In the genomic region with DNA sequence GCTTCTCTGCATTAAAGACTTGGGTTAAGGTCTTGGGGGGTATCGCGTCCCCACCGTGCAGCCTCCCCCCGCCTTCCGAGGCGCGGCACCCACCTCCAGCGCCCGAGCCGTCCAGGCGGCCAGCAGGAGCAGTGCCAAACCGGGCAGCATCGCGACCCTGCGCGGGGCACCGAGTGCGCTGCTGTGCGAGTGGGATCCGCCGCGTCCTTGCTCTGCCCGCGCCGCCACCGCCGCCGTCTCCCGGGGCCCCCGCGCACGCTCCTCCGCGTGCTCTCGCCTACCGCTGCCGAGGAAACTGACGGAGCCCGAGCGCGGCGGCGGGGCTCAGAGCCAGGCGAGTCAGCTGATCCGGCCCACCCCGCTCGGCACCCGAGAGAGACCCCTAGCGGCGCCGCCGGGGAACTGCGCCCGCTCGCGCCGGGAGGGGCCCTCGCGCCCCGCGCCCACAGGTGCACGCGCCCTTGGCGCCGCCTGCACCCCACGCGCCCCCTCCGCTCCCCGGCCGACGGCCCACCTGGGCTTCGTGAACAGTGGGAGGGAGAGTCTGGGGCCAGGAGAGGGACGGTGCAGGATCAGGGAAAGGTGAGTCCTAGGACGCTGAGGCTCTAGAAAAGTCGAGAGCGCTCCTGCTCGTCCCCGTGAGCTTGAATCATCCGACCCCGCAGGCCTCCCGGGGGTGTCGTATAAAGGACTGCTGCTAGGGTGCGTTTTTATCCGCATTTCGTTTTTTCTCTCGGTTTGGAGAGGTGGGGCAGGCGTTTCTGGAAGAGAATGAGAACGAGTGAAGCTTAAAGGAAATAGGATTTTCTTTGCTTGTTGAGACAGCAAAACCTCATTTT, we compare ENCODE assay signal across 8 cellular contexts. TPM values are rescaled to one million over a fixed set of nuclear protein-coding genes. Genes with fewer than 3 reads are reported as not detected.
A peak's percentile ranks its signal among the peaks of the same experiment; 100 is the strongest.
DNase-seq lines count a peak whose midpoint lies in the region; ATAC-seq and TF ChIP-seq lines count a peak whose summit lies in the region.

A gene (minus strand): TSS at position 300 of the 839 bp plus-strand sequence. CDS start 150 bp downstream, at position 150.

- H3K36me3 Mint-ChIP-seq in neural crest cell (ENCODE audit: low read depth) = no peaks in the 10 kb centered on the region

- DNase-seq in DMS 273 treated with DMSO at 0.1 percent for 48 hours (lab: John Stamatoyannopoulos, UW) = peak; percentile 11
- peak; percentile 86 for DNase-seq in HuH-7 (ENCODE audit: low spot score)
- peak; percentile 90 for DNase-seq in RPMI8226
- peak; percentile 60 for DNase-seq in activated gamma-delta T cell (lab: John Stamatoyannopoulos, UW)
- peak; percentile 79 for DNase-seq in fibroblast of villous mesenchyme (ENCODE audit: low read depth)
- peak; percentile 85 for DNase-seq in neural crest cell (ENCODE audit: low read depth, low spot score)
- DNase-seq in stomach = peak; percentile 91

- no peaks in the 10 kb centered on the region for H3K36me3 ChIP-seq in stomach

- TF ChIP-seq CTCF in fibroblast of villous mesenchyme (IDR thresholded peaks at IDR 0.05; ENCODE audit: insufficient read depth, low read depth, low read length) = peak; percentile 70
- peak; percentile 93 for TF ChIP-seq CTCF in neural crest cell (conservative IDR thresholded peaks at IDR 0.05)
- TF ChIP-seq CTCF in stomach (IDR thresholded peaks at IDR 0.05) = peak in 5 of 7 experiments; percentile 41 to 100 (median 96)

- peak within 1 kb of the TSS; percentile 77 to 92 (median 91) for H3K27ac ChIP-seq in stomach

- intact Hi-C loops in stomach (cut with DNase I; ENCODE audit: low total_unique reads) = loop anchor here (5.0 kb wide), 1 partner anchor 288 kb away; no protein-coding TSS in a partner anchor

- no peak for TF ChIP-seq EP300 in stomach (IDR thresholded peaks at IDR 0.05)

- TF ChIP-seq POLR2A in stomach (IDR thresholded peaks at IDR 0.05) = peak in 1 of 4 donors; percentile 43

- no peaks in the 10 kb centered on the region for H3K27me3 Mint-ChIP-seq in neural crest cell (ENCODE audit: low read depth)

- no peaks in the 10 kb centered on the region for H3K27me3 ChIP-seq in stomach

- no peaks in the 10 kb centered on the region for H3K9me3 Mint-ChIP-seq in neural crest cell

- ATAC-seq in GM21447 (IDR thresholded peaks at IDR 0.05; ENCODE audit: unreplicated experiment) = peak; percentile 62

- H3K9me3 ChIP-seq in stomach = no peaks in the 10 kb centered on the region

- peaks cover 46% of the 10 kb centered on the region for H3K4me1 Mint-ChIP-seq in neural crest cell

- WGBS in stomach, 5 donors = 0 to 1% (median 1%) methylated on average over 17 to 88 of the region's 88 CpGs

- H3K4me1 ChIP-seq in stomach = peaks cover 15 to 43% (median 34%) of the 10 kb centered on the region in 4 donors

- peak within 1 kb of the TSS; percentile 99 for H3K4me3 Mint-ChIP-seq in neural crest cell

- peak within 1 kb of the TSS; percentile 98 for H3K27ac Mint-ChIP-seq in neural crest cell (ENCODE audit: unreplicated experiment)

- H3K4me3 ChIP-seq in fibroblast of villous mesenchyme (ENCODE audit: low read depth, low read length) = peak within 1 kb of the TSS; percentile 94
- peak within 1 kb of the TSS; percentile 89 to 97 (median 93) for H3K4me3 ChIP-seq in stomach

RNA-seq across cellular contexts. Expression of the gene that starts here (rescaled TPM):
- total RNA-seq in fibroblast of villous mesenchyme (353 and 376 TPM in 2 replicates), neural crest cell (245 and 254 TPM in 2 replicates), stomach (100 to 1,000 TPM; 190 to 408 (median 266) TPM)
- polyA plus RNA-seq in stomach = 10 to 100 TPM; 41.2 to 84.1 (median 74.2) TPM

Comparison
In these comparisons a context has a peak if more than half of its experiments do, and no peak if none do; other contexts are left out.
1. Peak in every context shown above with its lines: DNase-seq, ATAC-seq, H3K4me3 ChIP-seq and H3K27ac ChIP-seq.
2. DNase-seq: peak in every context shown above with its lines; median percentile 91 in stomach; 90 in RPMI8226; 86 in HuH-7; 85 in neural crest cell; 79 in fibroblast of villous mesenchyme; 60 in activated gamma-delta T cell; 11 in DMS 273 treated with DMSO at 0.1 percent for 48 hours.